Comparison of ENCODE assay signal across 9 cellular contexts in the genomic region with DNA sequence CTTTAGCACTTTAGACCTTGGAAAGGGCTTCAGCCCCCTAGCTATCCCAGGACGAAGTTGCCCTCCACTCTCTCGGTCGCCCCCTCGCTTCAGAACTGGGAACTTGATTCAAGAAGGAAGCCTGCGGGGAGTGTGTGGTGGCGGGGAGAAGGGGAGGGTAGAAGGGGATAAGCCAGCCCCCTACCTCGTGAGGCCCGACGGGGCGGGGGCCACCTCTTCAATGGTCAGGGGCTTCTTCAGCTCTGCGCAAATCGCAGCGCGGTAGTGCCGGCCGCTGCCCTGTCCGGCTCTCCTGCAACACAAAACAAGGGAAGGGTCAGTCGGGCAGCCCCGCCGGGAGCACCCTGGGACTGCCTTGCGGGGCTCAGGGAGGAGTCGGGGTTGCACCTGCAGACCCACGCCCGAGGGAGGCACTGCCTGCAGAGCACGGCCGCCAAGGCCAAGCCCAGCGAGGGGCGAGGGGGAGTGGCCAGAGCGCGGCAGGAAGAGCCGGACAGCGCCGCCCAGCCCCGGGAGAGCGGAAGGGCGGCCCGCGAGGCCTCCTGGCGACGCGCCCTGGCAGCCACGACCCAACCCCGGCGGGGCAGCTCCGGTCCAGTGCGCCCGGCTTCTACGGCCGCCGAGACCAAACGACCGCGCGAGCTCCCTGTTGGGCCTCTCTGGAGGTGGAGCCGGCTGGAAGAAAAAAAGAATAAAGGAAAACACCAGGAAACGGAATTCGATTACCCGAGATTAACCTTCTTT. TPM values are rescaled to one million over a fixed set of nuclear protein-coding genes. Genes with fewer than 3 reads are reported as not detected.
DNase-seq lines count a peak whose midpoint lies in the region; ATAC-seq lines count a peak whose summit lies in the region.
"Had no signal": no experiment of that assay in that cellular context is flagged by ENCODE, and none has a peak within 500 bp of the region (broad histone marks: within the 10 kb centered on the region; RNA-seq: fewer than 3 reads in every experiment).

No MANE protein-coding gene starts in this region.

- H3K27me3 ChIP-seq in ectodermal cell (ENCODE audit: control insufficient read depth, insufficient read depth, low read length, poor library complexity, severe bottlenecking), result no peaks in the 10 kb centered on the region

- no peaks in the 10 kb centered on the region for H3K4me1 Mint-ChIP-seq in stimulated activated naive B cell treated with anti-CD40 and anti-IgM and Interleukin-4, amounts not matched to agents 10 μg/mL and 1 μg/mL and 100 μg/mL, for 72 hours

- H3K27ac Mint-ChIP-seq in stimulated activated naive B cell treated with anti-CD40 and anti-IgM and Interleukin-4, amounts not matched to agents 10 μg/mL and 1 μg/mL and 100 μg/mL, for 72 hours, result no peak overlapping the region
- H3K27ac Mint-ChIP-seq: IgD-negative memory B cell had no signal

- H3K4me3 Mint-ChIP-seq in stimulated activated naive B cell treated with anti-CD40 and anti-IgM and Interleukin-4, amounts not matched to agents 10 μg/mL and 1 μg/mL and 100 μg/mL, for 72 hours, result peak overlapping the region; percentile 25 to 38

- H3K36me3 Mint-ChIP-seq in stimulated activated naive B cell treated with anti-CD40 and anti-IgM and Interleukin-4, amounts not matched to agents 10 μg/mL and 1 μg/mL and 100 μg/mL, for 72 hours, result no peaks in the 10 kb centered on the region
- H3K36me3 Mint-ChIP-seq: IgD-negative memory B cell had no signal

- 63 to 64% methylated on average over 58 of the region's 58 CpGs for WGBS in ectodermal cell, 2 experiments

- no peaks in the 10 kb centered on the region for H3K9me3 ChIP-seq in ectodermal cell (ENCODE audit: control insufficient read depth, low read length)

- ATAC-seq in left lobe of liver (peak; percentile 94), HG03135 (IDR thresholded peaks at IDR 0.05; ENCODE audit: unreplicated experiment) (no peak), HG03095 (IDR thresholded peaks at IDR 0.05; ENCODE audit: unreplicated experiment) (no peak)
- ATAC-seq in stimulated activated naive B cell treated with anti-CD40 and anti-IgM and Interleukin-4, amounts not matched to agents 10 μg/mL and 1 μg/mL and 100 μg/mL, for 72 hours (replicated peaks), result peak; percentile 39 to 42

- peak overlapping the region; percentile 10 for H3K4me3 ChIP-seq in ectodermal cell (ENCODE audit: insufficient read depth, low read depth, low read length)

- H3K4me1 ChIP-seq in ectodermal cell (ENCODE audit: control insufficient read depth, insufficient read depth, low read length), result no peaks in the 10 kb centered on the region

- DNase-seq in ELF-1 (ENCODE audit: low read depth, low spot score) (peak; percentile 45), NCI-H2227 (lab: John Stamatoyannopoulos, UW; ENCODE audit: unreplicated experiment) (peak; percentile 87), left lobe of liver (ENCODE audit: low spot score) (peak; percentile 94), NCI-H1417 (lab: John Stamatoyannopoulos, UW) (no peak)
- no peak for DNase-seq in stimulated activated naive B cell treated with anti-CD40 and anti-IgM and Interleukin-4, amounts not matched to agents 10 μg/mL and 1 μg/mL and 100 μg/mL, for 72 hours

- H3K27me3 Mint-ChIP-seq in stimulated activated naive B cell treated with anti-CD40 and anti-IgM and Interleukin-4, amounts not matched to agents 10 μg/mL and 1 μg/mL and 100 μg/mL, for 72 hours, result peaks cover 25 to 35% of the 10 kb centered on the region in 2 donors

- H3K9me3 Mint-ChIP-seq in stimulated activated naive B cell treated with anti-CD40 and anti-IgM and Interleukin-4, amounts not matched to agents 10 μg/mL and 1 μg/mL and 100 μg/mL, for 72 hours, result peaks cover 6 to 13% of the 10 kb centered on the region in 2 donors

- no peaks in the 10 kb centered on the region for H3K36me3 ChIP-seq in ectodermal cell (ENCODE audit: control insufficient read depth, insufficient read depth, low read length)

- no peak overlapping the region for H3K27ac ChIP-seq in ectodermal cell (ENCODE audit: insufficient read depth, low read depth, low read length, poor library complexity, severe bottlenecking)

RNA-seq across cellular contexts. Expression of gene RASAL2, which starts 56.2 kb away (rescaled TPM):
- polyA plus RNA-seq in ectodermal cell (2013, experiment 1 of 4), result 15.1 TPM
- polyA plus RNA-seq in ectodermal cell (2013, experiment 2 of 4), result 14.5 TPM
- polyA plus RNA-seq in ectodermal cell (2013, experiment 3 of 4), result 11.2 TPM
- polyA plus RNA-seq in ectodermal cell (2013, experiment 4 of 4), result 13.5 TPM
- total RNA-seq in left lobe of liver, result 5.3 TPM

Comparison
In these comparisons a context has a peak if more than half of its experiments do, and no peak if none do; other contexts are left out.
1. DNase-seq: peak in ELF-1 (single experiment), NCI-H2227 (single experiment) and left lobe of liver (single experiment); none in stimulated activated naive B cell treated with anti-CD40 and anti-IgM and Interleukin-4, amounts not matched to agents 10 μg/mL and 1 μg/mL and 100 μg/mL, for 72 hours (single experiment) and NCI-H1417 (0 of 3).
2. ATAC-seq: peak in left lobe of liver (single experiment) and stimulated activated naive B cell treated with anti-CD40 and anti-IgM and Interleukin-4, amounts not matched to agents 10 μg/mL and 1 μg/mL and 100 μg/mL, for 72 hours (2 of 2); none in HG03135 (single experiment) and HG03095 (single experiment).